ENCODE assay signal across 11 cellular contexts in the genomic region with DNA sequence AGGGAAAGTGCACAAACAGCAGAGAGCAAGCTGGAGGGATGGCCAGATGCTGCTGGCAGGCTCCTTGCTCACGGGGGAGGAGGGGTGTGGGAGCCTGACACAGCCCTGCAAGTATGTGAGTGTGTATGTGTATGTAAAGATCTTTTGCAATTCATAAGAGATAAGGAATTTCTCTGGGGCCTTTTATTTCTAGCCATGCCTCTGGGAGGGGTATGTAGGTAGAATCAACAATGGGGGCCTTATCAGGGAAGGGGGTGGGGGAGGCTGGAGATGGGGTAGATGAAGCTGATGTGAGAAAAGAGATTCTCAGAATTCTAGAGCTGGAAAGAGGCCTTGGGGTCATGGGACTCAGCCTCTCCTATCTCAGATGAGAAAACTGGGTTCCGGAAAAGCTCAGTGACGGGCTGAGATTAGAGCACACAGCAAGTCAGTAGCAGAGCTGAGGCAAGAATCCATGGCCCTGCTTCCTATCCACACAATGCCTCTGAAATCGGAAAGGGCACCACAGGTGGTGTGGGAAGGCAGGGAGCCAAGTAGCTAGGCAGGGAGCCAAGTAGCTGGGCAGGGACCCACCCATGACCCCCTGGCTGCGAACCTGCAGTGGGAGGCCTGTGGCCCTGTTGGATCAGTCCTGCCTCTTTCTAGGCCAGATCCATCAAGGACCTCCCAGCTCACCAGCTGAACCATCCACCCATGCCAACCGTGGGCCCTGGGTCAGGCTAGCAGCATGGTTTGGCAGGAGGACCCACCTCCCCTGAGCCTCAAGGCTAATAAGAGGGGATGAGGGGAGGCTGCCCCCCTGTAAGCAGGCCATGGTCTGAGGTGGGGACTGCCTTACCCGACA. TPM values are rescaled to one million over a fixed set of nuclear protein-coding genes. Genes with fewer than 3 reads are reported as not detected.
A peak's percentile ranks its signal among the peaks of the same experiment; 100 is the strongest.
DNase-seq lines count a peak whose midpoint lies in the region; ATAC-seq, FAIRE-seq and TF ChIP-seq lines count a peak whose summit lies in the region.
"Had no signal": no experiment of that assay in that cellular context is flagged by ENCODE, and none has a peak within 500 bp of the region (broad histone marks: within the 10 kb centered on the region; RNA-seq: fewer than 3 reads in every experiment).

No MANE protein-coding gene starts in this region.

- in situ Hi-C loops in brain microvascular endothelial cell (cut with HindIII; ENCODE audit: low pct_ligation_motif_present, low sequenced_read_pairs): no loop called here

- intact Hi-C loops in activated CD8-positive, alpha-beta T cell treated with anti-CD3 and anti-CD28 coated beads for 36 hours (cut with micrococcal nuclease): no loop called here
- intact Hi-C loops in kidney (cut with DNase I): no loop called here

- peak overlapping the region; percentile 48 for H3K27ac Mint-ChIP-seq in activated CD8-positive, alpha-beta T cell treated with anti-CD3 and anti-CD28 coated beads, Interleukin-2, amount 10 ng/mL, durations not matched to agents 7 days and 5 days
- no peak overlapping the region for H3K27ac Mint-ChIP-seq in activated CD8-positive, alpha-beta T cell treated with anti-CD3 and anti-CD28 coated beads for 36 hours
- H3K27ac Mint-ChIP-seq in GM23338: no peak overlapping the region

- peaks cover 35% of the 10 kb centered on the region for H3K27me3 Mint-ChIP-seq in activated CD8-positive, alpha-beta T cell treated with anti-CD3 and anti-CD28 coated beads, Interleukin-2, amount 10 ng/mL, durations not matched to agents 7 days and 5 days (ENCODE audit: low read depth)
- H3K27me3 Mint-ChIP-seq in activated CD8-positive, alpha-beta T cell treated with anti-CD3 and anti-CD28 coated beads for 36 hours: peaks cover 7% of the 10 kb centered on the region
- peaks cover 36% of the 10 kb centered on the region for H3K27me3 Mint-ChIP-seq in GM23338 (ENCODE audit: insufficient read depth, low read depth, poor library complexity)

- no peak for DNase-seq in activated CD8-positive, alpha-beta T cell treated with anti-CD3 and anti-CD28 coated beads, Interleukin-2, amount 10 ng/mL, durations not matched to agents 7 days and 5 days
- no peak for DNase-seq in activated CD8-positive, alpha-beta T cell treated with anti-CD3 and anti-CD28 coated beads for 36 hours
- peak; percentile 92 for DNase-seq in brain microvascular endothelial cell
- DNase-seq in kidney: peak; percentile 72
- DNase-seq in GM23338 (ENCODE audit: low spot score): no peak
- no peak for DNase-seq in activated CD4-positive, alpha-beta T cell treated with anti-CD3 and anti-CD28 coated beads for 4 hours
- DNase-seq in COLO668 (lab: John Stamatoyannopoulos, UW; ENCODE audit: unreplicated experiment): no peak
- DNase-seq: activated gamma-delta T cell treated with Interleukin-2 at 50 U/mL for 16 hours, NCI-H446 treated with DMSO at 0.1 percent for 48 hours had no signal

- H3K4me2 ChIP-seq in GM23338: no peak overlapping the region

- H3K9me3 Mint-ChIP-seq in activated CD8-positive, alpha-beta T cell treated with anti-CD3 and anti-CD28 coated beads, Interleukin-2, amount 10 ng/mL, durations not matched to agents 7 days and 5 days (ENCODE audit: insufficient read depth): no peaks in the 10 kb centered on the region
- no peaks in the 10 kb centered on the region for H3K9me3 Mint-ChIP-seq in activated CD8-positive, alpha-beta T cell treated with anti-CD3 and anti-CD28 coated beads for 36 hours
- H3K9me3 Mint-ChIP-seq in GM23338: peaks cover 7% of the 10 kb centered on the region; the same call in 2 of the 3 replicates

- CTCF ChIA-PET in activated CD8-positive, alpha-beta T cell treated with anti-CD3 and anti-CD28 coated beads, Interleukin-2, amount 10 ng/mL, durations not matched to agents 7 days and 5 days (lab: Charles Lee): interaction anchor here (0.5 to 5.1 kb wide), 7 partner anchors 8 to 220 kb away, joined by 3 to 64 read pairs (median 4); no protein-coding TSS in a partner anchor
- CTCF ChIA-PET in activated CD8-positive, alpha-beta T cell treated with anti-CD3 and anti-CD28 coated beads for 36 hours (lab: Charles Lee): interaction anchor here (0.8 to 2.1 kb wide), 5 partner anchors 14 to 133 kb away, joined by 3 to 8 read pairs (median 5); no protein-coding TSS in a partner anchor

- H3K4me1 ChIP-seq in kidney (ENCODE audit: control insufficient read depth in 1 of 2, insufficient read depth in 1 of 2, low read depth in 1 of 2, low read length in 2 of 2): peaks cover 17 to 32% of the 10 kb centered on the region in 2 donors
- peaks cover 26% of the 10 kb centered on the region for H3K4me1 ChIP-seq in GM23338 (ENCODE audit: insufficient read depth)

- no peaks in the 10 kb centered on the region for H3K79me2 ChIP-seq in GM23338 (replicated peaks; ENCODE audit: insufficient read depth)

- H3K27me3 ChIP-seq in brain microvascular endothelial cell (replicated peaks) (no peaks in the 10 kb centered on the region), GM23338 (ENCODE audit: insufficient read depth) (no peaks in the 10 kb centered on the region)

- no peaks in the 10 kb centered on the region for H3K9me3 ChIP-seq in kidney (ENCODE audit: control insufficient read depth in 1 of 2, low read length in 2 of 2)
- H3K9me3 ChIP-seq: BLaER1 treated with 17β-estradiol and CSF1 and Interleukin-3, amounts not matched to agents 10 nM and 100 nM had no signal

- no peaks in the 10 kb centered on the region for H3K36me3 ChIP-seq in brain microvascular endothelial cell (replicated peaks)
- H3K36me3 ChIP-seq in kidney (ENCODE audit: control insufficient read depth in 1 of 2, insufficient read depth in 2 of 2, low read length in 2 of 2): no peaks in the 10 kb centered on the region
- no peaks in the 10 kb centered on the region for H3K36me3 ChIP-seq in GM23338 (ENCODE audit: insufficient read depth)
- H3K36me3 ChIP-seq: BLaER1 treated with 17β-estradiol and CSF1 and Interleukin-3, amounts not matched to agents 10 nM and 100 nM had no signal

- H3K36me3 Mint-ChIP-seq in activated CD8-positive, alpha-beta T cell treated with anti-CD3 and anti-CD28 coated beads, Interleukin-2, amount 10 ng/mL, durations not matched to agents 7 days and 5 days (ENCODE audit: low read depth): no peaks in the 10 kb centered on the region
- no peaks in the 10 kb centered on the region for H3K36me3 Mint-ChIP-seq in activated CD8-positive, alpha-beta T cell treated with anti-CD3 and anti-CD28 coated beads for 36 hours (ENCODE audit: low read depth)
- no peaks in the 10 kb centered on the region; the same call in 2 of the 3 replicates for H3K36me3 Mint-ChIP-seq in GM23338 (ENCODE audit: low read depth)

- no peaks in the 10 kb centered on the region for H3K9me2 ChIP-seq in GM23338 (ENCODE audit: insufficient read depth)

- no peak for ATAC-seq in activated CD8-positive, alpha-beta T cell treated with anti-CD3 and anti-CD28 coated beads, Interleukin-2, amount 10 ng/mL, durations not matched to agents 7 days and 5 days
- ATAC-seq in activated CD8-positive, alpha-beta T cell treated with anti-CD3 and anti-CD28 coated beads for 36 hours: no peak
- ATAC-seq in HG03196 (IDR thresholded peaks at IDR 0.05; ENCODE audit: unreplicated experiment): no peak
- no peak for ATAC-seq in GM23338

- H3K27ac ChIP-seq in brain microvascular endothelial cell (peak overlapping the region; percentile 81), kidney (ENCODE audit: low read depth in 2 of 2, low read length in 2 of 2) (peak overlapping the region in 1 of 2 donors; percentile 63), GM23338 (ENCODE audit: low read depth) (no peak overlapping the region)
- H3K27ac ChIP-seq: BLaER1 treated with 17β-estradiol and CSF1 and Interleukin-3, amounts not matched to agents 10 nM and 100 nM had no signal

- FAIRE-seq in kidney (lab: Jason Lieb, UNC): no peak

- H2AFZ ChIP-seq in GM23338: no peak overlapping the region

- no peak overlapping the region for H3K4me3 Mint-ChIP-seq in activated CD8-positive, alpha-beta T cell treated with anti-CD3 and anti-CD28 coated beads, Interleukin-2, amount 10 ng/mL, durations not matched to agents 7 days and 5 days
- H3K4me3 Mint-ChIP-seq in activated CD8-positive, alpha-beta T cell treated with anti-CD3 and anti-CD28 coated beads for 36 hours: no peak overlapping the region
- H3K4me3 Mint-ChIP-seq in GM23338: no peak overlapping the region; the same call in 2 of the 3 replicates

- peak overlapping the region in 1 of 2 donors; percentile 46 for H3K9ac ChIP-seq in kidney (ENCODE audit: low read length in 2 of 2)
- H3K9ac ChIP-seq: BLaER1 treated with 17β-estradiol and CSF1 and Interleukin-3, amounts not matched to agents 10 nM and 100 nM had no signal

- H3F3A ChIP-seq in GM23338 (replicated peaks; ENCODE audit: low read depth): no peaks in the 10 kb centered on the region

- POLR2A ChIA-PET in activated CD8-positive, alpha-beta T cell treated with anti-CD3 and anti-CD28 coated beads, Interleukin-2, amount 10 ng/mL, durations not matched to agents 7 days and 5 days (lab: Charles Lee): no interaction called here
- POLR2A ChIA-PET in activated CD8-positive, alpha-beta T cell treated with anti-CD3 and anti-CD28 coated beads for 36 hours (lab: Charles Lee): no interaction called here

- no peaks in the 10 kb centered on the region for H4K20me1 ChIP-seq in GM23338 (replicated peaks; ENCODE audit: insufficient read depth)
- H4K20me1 ChIP-seq: BLaER1 treated with 17β-estradiol and CSF1 and Interleukin-3, amounts not matched to agents 10 nM and 100 nM had no signal

- H3K4me1 Mint-ChIP-seq in activated CD8-positive, alpha-beta T cell treated with anti-CD3 and anti-CD28 coated beads, Interleukin-2, amount 10 ng/mL, durations not matched to agents 7 days and 5 days (ENCODE audit: low read depth): peaks cover 23% of the 10 kb centered on the region
- H3K4me1 Mint-ChIP-seq in activated CD8-positive, alpha-beta T cell treated with anti-CD3 and anti-CD28 coated beads for 36 hours (ENCODE audit: low read depth): no peaks in the 10 kb centered on the region
- peaks cover 49% of the 10 kb centered on the region for H3K4me1 Mint-ChIP-seq in GM23338

- H3K4me3 ChIP-seq in brain microvascular endothelial cell (ENCODE audit: low read depth, low read length) (no peak overlapping the region), kidney (ENCODE audit: low read length in 2 of 2) (no peak overlapping the region), GM23338 (no peak overlapping the region)
- H3K4me3 ChIP-seq: BLaER1 treated with 17β-estradiol and CSF1 and Interleukin-3, amounts not matched to agents 10 nM and 100 nM had no signal

- TF ChIP-seq CTCF in activated CD8-positive, alpha-beta T cell treated with anti-CD3 and anti-CD28 coated beads for 36 hours (IDR thresholded peaks at IDR 0.05): no peak
- TF ChIP-seq CTCF in brain microvascular endothelial cell (IDR thresholded peaks at IDR 0.05; ENCODE audit: low read depth, low read length, missing control alignments) (no peak), kidney (IDR thresholded peaks at IDR 0.05; ENCODE audit: borderline replicate concordance, extremely low read depth, insufficient read depth) (no peak), GM23338 (conservative IDR thresholded peaks at IDR 0.05; ENCODE audit: low read depth in 2 of 2) (no peak)

RNA-seq across cellular contexts. Expression of gene PLEKHG3, which starts 54.7 kb away (rescaled TPM):
- total RNA-seq in activated CD8-positive, alpha-beta T cell treated with anti-CD3 and anti-CD28 coated beads, Interleukin-2, amount 10 ng/mL, durations not matched to agents 7 days and 5 days: 1 to 10 TPM; 7.3 to 7.8 TPM
- total RNA-seq in activated CD8-positive, alpha-beta T cell treated with anti-CD3 and anti-CD28 coated beads for 36 hours: 1 to 10 TPM; 2.7 to 2.8 TPM
- total RNA-seq in kidney: 127 TPM
- polyA plus RNA-seq in kidney (ENCODE audit: insufficient read depth, low read depth, low replicate concordance): 51.9 TPM
- 83.1 and 83.9 TPM in 2 replicates for total RNA-seq in GM23338 (2014; rRNA removed; shearing (Covaris generic))
- 23.0 and 30.8 TPM in 2 replicates for polyA plus RNA-seq in GM23338 (2016; fragmentation: Nextera tagmentation; extraction: Ambion mirVana)

Comparison
In these comparisons a context has a peak if more than half of its experiments do, and no peak if none do; other contexts are left out.
1. DNase-seq: peak in brain microvascular endothelial cell (single experiment) and kidney (single experiment); none in activated CD8-positive, alpha-beta T cell treated with anti-CD3 and anti-CD28 coated beads, Interleukin-2, amount 10 ng/mL, durations not matched to agents 7 days and 5 days (single experiment), activated CD8-positive, alpha-beta T cell treated with anti-CD3 and anti-CD28 coated beads for 36 hours (single experiment), GM23338 (single experiment), activated CD4-positive, alpha-beta T cell treated with anti-CD3 and anti-CD28 coated beads for 4 hours (0 of 2) and COLO668 (single experiment).